14 cellular contexts compared by ENCODE assay signal in genomic region chr21:15617968-15618367, GRCh38.
A peak's percentile ranks its signal among the peaks of the same experiment; 100 is the strongest.
DNase-seq lines count a peak whose midpoint lies in the region; ATAC-seq, FAIRE-seq and TF ChIP-seq lines count a peak whose summit lies in the region.
"Had no signal": no experiment of that assay in that cellular context is flagged by ENCODE, and none has a peak within 500 bp of the region (broad histone marks: within the 10 kb centered on the region; RNA-seq: fewer than 3 reads in every experiment).

No MANE protein-coding gene starts in this region.

- no peak for FAIRE-seq in bronchial epithelial cell (lab: Jason Lieb, UNC)

- DNase-seq in BJ (ENCODE audit: low read depth), result peak; percentile 60
- peak; percentile 44 for DNase-seq in MG63
- DNase-seq in bronchial epithelial cell (ENCODE audit: low read depth), result peak; percentile 41
- DNase-seq in kidney tubule cell (ENCODE audit: low spot score), result peak; percentile 61
- no peak for DNase-seq in posterior cingulate gyrus
- no peak for DNase-seq in NCI-H1694 (lab: John Stamatoyannopoulos, UW)
- no peak for DNase-seq in KG1 (lab: John Stamatoyannopoulos, UW)
- DNase-seq: activated CD4-positive, alpha-beta T cell treated with anti-CD3 and anti-CD28 coated beads, Interleukin-2, amount 50 U/mL, for 1 hour; left ventricle myocardium superior; NCI-H2107 had no signal

- no peak for TF ChIP-seq CTCF in BJ (IDR thresholded peaks at IDR 0.05; ENCODE audit: insufficient read depth, low read depth, low read length)
- TF ChIP-seq CTCF in bronchial epithelial cell (IDR thresholded peaks at IDR 0.05; ENCODE audit: insufficient read depth, low read length, severe bottlenecking), result no peak

- no peak for ATAC-seq in HG02840 (IDR thresholded peaks at IDR 0.05; ENCODE audit: low FRiP score, unreplicated experiment)
- ATAC-seq: left ventricle myocardium superior had no signal

- intact Hi-C loops in posterior cingulate gyrus (cut with DNase I), result no loop called here

- H3K27me3 ChIP-seq in BJ (ENCODE audit: control insufficient read depth, insufficient read depth, low read length) (no peaks in the 10 kb centered on the region), MG63 (no peaks in the 10 kb centered on the region), bronchial epithelial cell (ENCODE audit: control insufficient read depth, insufficient read depth, low read length) (no peaks in the 10 kb centered on the region)
- H3K27me3 ChIP-seq: BLaER1 treated with 17β-estradiol and CSF1 and Interleukin-3, amounts not matched to agents 10 nM and 100 nM; right atrium auricular region; vagina had no signal

- POLR2A ChIA-PET in BJ (lab: Charles Lee), result no interaction called here

- H3K4me3 ChIP-seq in BJ (ENCODE audit: low read depth, low read length), result no peak overlapping the region
- H3K4me3 ChIP-seq in MG63, result no peak overlapping the region
- H3K4me3 ChIP-seq in bronchial epithelial cell (ENCODE audit: low read depth, low read length), result no peak overlapping the region
- H3K4me3 ChIP-seq: BLaER1 treated with 17β-estradiol and CSF1 and Interleukin-3, amounts not matched to agents 10 nM and 100 nM; right atrium auricular region; vagina had no signal

- CTCF ChIA-PET in BJ (lab: Yijun Ruan, JAX), result no interaction called here

- H3K36me3 ChIP-seq in BJ (ENCODE audit: control insufficient read depth, insufficient read depth, low read length), result no peaks in the 10 kb centered on the region
- no peaks in the 10 kb centered on the region for H3K36me3 ChIP-seq in MG63
- no peaks in the 10 kb centered on the region for H3K36me3 ChIP-seq in bronchial epithelial cell (ENCODE audit: control insufficient read depth, insufficient read depth, low read length)
- H3K36me3 ChIP-seq: BLaER1 treated with 17β-estradiol and CSF1 and Interleukin-3, amounts not matched to agents 10 nM and 100 nM; right atrium auricular region; vagina had no signal

- H3K9me3 ChIP-seq in MG63, result no peaks in the 10 kb centered on the region
- H3K9me3 ChIP-seq: BLaER1 treated with 17β-estradiol and CSF1 and Interleukin-3, amounts not matched to agents 10 nM and 100 nM; right atrium auricular region; vagina had no signal

Comparison
In these comparisons a context has a peak if more than half of its experiments do, and no peak if none do; other contexts are left out.
1. DNase-seq: peak in BJ (single experiment), MG63 (single experiment), bronchial epithelial cell (single experiment) and kidney tubule cell (single experiment); none in posterior cingulate gyrus (0 of 10), NCI-H1694 (single experiment) and KG1 (single experiment).